In the genomic region with DNA sequence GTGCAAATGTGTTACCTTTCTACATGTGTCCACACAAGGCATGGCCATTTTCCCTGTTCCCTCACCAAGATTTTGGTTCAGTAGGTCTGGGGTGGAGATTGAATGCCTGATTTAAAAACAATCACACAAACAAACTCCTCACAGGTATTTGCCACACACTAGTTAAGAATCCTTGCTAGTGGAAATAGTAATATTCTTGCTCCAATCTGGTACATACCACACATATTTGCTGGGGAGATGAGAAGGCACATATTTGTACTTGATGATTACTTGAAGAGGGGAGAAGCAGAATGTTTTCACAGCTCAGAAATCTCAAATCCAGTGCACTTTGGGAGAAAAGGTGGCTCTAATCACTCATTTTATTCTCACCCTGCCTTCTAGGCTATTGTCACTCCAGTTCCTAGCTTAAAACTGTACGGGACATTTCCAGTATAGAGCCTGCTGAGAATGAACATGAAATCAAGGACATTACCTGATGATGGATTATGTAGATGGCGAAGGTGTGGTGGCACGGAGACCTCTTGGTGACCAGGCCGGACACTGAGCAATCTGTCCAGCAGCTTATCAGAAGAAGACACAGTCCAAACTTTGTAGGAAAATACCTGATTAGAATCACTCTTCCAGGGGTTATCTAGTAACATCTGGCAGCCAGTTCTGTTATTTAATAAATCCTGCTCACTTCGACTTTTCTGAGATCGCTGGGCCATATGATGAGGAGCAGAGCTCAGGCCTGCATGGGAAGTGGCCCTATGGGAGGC, we compare ENCODE assay signal across 1 cellular context.
A peak's percentile ranks its signal among the peaks of the same experiment; 100 is the strongest.
TF ChIP-seq lines count a peak whose summit lies in the region.

No MANE protein-coding gene starts in this region.

TF ChIP-seq in K562, 482 proteins besides CTCF, POLR2A, EP300 and RAD21 (continued from another document and continues in another):
- TF ChIP-seq SMAD4 (CRISPR knock-in tag; conservative IDR thresholded peaks at IDR 0.05) (0 out of 2 replicates have a peak, but pooled peaks have one; percentile 48), PHB (CRISPR knock-in tag; IDR thresholded peaks at IDR 0.05) (no peak), ZNF668 (CRISPR knock-in tag; IDR thresholded peaks at IDR 0.05) (no peak), MTA2 (IDR thresholded peaks at IDR 0.05; ENCODE audit: low read depth) (peak; percentile 48; the same call in 1 of the 2 replicates), TAL1 (IDR thresholded peaks at IDR 0.05) (peak; percentile 77), HDAC1 (IDR thresholded peaks at IDR 0.05) (no peak), NFE2 (IDR thresholded peaks at IDR 0.05; ENCODE audit: low read depth) (no peak), SIRT6 (IDR thresholded peaks at IDR 0.05; ENCODE audit: low read depth, low read length) (no peak), TEAD1 (CRISPR knock-in tag; IDR thresholded peaks at IDR 0.05) (0 out of 4 replicates have a peak, but pooled peaks of 1 of the 2 experiments have one; percentile 19), PPARD (CRISPR knock-in tag; IDR thresholded peaks at IDR 0.05) (no peak), BRD9 (IDR thresholded peaks at IDR 0.05; ENCODE audit: low read depth, partially characterized antibody) (no peak), JUND (IDR thresholded peaks at IDR 0.05; ENCODE audit: borderline replicate concordance, low read depth, low read length) (no peak), JUND (tag; IDR thresholded peaks at IDR 0.05; ENCODE audit: borderline replicate concordance, low read depth, low read length) (no peak), NR2C1 (IDR thresholded peaks at IDR 0.05) (no peak), NR2C1 (tag; IDR thresholded peaks at IDR 0.05) (no peak), SMARCA4 (IDR thresholded peaks at IDR 0.05) (peak; percentile 40; the same call in 1 of the 2 replicates), GATAD2A (IDR thresholded peaks at IDR 0.05) (no peak), ZNF785 (CRISPR knock-in tag; IDR thresholded peaks at IDR 0.05) (no peak), ZNF764 (CRISPR knock-in tag; IDR thresholded peaks at IDR 0.05; ENCODE audit: low read depth) (no peak), DNMT1 (IDR thresholded peaks at IDR 0.05) (no peak), ZNF3 (CRISPR knock-in tag; IDR thresholded peaks at IDR 0.05) (no peak), SMARCE1 (IDR thresholded peaks at IDR 0.05) (peak; percentile 81; the same call in 1 of the 2 replicates), IRF2 (CRISPR knock-in tag; IDR thresholded peaks at IDR 0.05) (no peak), PCBP1 (IDR thresholded peaks at IDR 0.05; ENCODE audit: low read depth, low read length, poor library complexity, severe bottlenecking) (no peak), RCOR1 (IDR thresholded peaks at IDR 0.05; ENCODE audit: borderline replicate concordance in 1 of 2, low read depth in 2 of 2, low read length in 2 of 2) (peak in 1 of 2 experiments; percentile 63; a peak in 2 of 4 replicates), PTRF (tag; IDR thresholded peaks at IDR 0.05) (no peak), ZNF134 (CRISPR knock-in tag; conservative IDR thresholded peaks at IDR 0.05) (no peak), SPI1 (IDR thresholded peaks at IDR 0.05; ENCODE audit: borderline replicate concordance, low read depth, low read length) (no peak), CTBP1 (IDR thresholded peaks at IDR 0.05; ENCODE audit: borderline replicate concordance) (peak; percentile 62; the same call in 1 of the 2 replicates), RAD51 (IDR thresholded peaks at IDR 0.05; ENCODE audit: borderline replicate concordance, low read depth) (no peak), EWSR1 (IDR thresholded peaks at IDR 0.05; ENCODE audit: borderline replicate concordance, low read depth, partially characterized antibody) (no peak), MTA3 (IDR thresholded peaks at IDR 0.05; ENCODE audit: borderline replicate concordance) (no peak), PML (IDR thresholded peaks at IDR 0.05; ENCODE audit: low read length) (no peak), NCOA1 (IDR thresholded peaks at IDR 0.05; ENCODE audit: low read depth) (no peak), WHSC1 (IDR thresholded peaks at IDR 0.05; ENCODE audit: low read length) (no peak), CBFB (CRISPR knock-in tag; IDR thresholded peaks at IDR 0.05) (no peak), ZNF124 (CRISPR knock-in tag; IDR thresholded peaks at IDR 0.05) (no peak), TEAD2 (tag; IDR thresholded peaks at IDR 0.05) (no peak), TCF3 (CRISPR knock-in tag; IDR thresholded peaks at IDR 0.05) (peak; percentile 35; the same call in 1 of the 2 replicates), STAT5B (CRISPR knock-in tag; IDR thresholded peaks at IDR 0.05) (no peak), ZNF696 (CRISPR knock-in tag; conservative IDR thresholded peaks at IDR 0.05) (no peak), HDAC2 (IDR thresholded peaks at IDR 0.05) (no peak), ZFP36 (IDR thresholded peaks at IDR 0.05; ENCODE audit: low read depth, low read length, partially characterized antibody) (no peak), CCNT2 (IDR thresholded peaks at IDR 0.05; ENCODE audit: borderline replicate concordance, extremely low read depth, insufficient read length, low read depth, low read length) (peak; percentile 38), COPS2 (conservative IDR thresholded peaks at IDR 0.05) (no peak), FOSL1 (tag; conservative IDR thresholded peaks at IDR 0.05) (peak; percentile 52), CBFA2T2 (conservative IDR thresholded peaks at IDR 0.05) (peak; percentile 45; the same call in 1 of the 2 replicates)
- TF ChIP-seq, protein P1, sequence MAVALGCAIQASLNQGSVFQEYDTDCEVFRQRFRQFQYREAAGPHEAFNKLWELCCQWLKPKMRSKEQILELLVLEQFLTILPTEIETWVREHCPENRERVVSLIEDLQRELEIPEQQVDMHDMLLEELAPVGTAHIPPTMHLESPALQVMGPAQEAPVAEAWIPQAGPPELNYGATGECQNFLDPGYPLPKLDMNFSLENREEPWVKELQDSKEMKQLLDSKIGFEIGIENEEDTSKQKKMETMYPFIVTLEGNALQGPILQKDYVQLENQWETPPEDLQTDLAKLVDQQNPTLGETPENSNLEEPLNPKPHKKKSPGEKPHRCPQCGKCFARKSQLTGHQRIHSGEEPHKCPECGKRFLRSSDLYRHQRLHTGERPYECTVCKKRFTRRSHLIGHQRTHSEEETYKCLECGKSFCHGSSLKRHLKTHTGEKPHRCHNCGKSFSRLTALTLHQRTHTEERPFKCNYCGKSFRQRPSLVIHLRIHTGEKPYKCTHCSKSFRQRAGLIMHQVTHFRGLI (CRISPR knock-in tag; IDR thresholded peaks at IDR 0.05) = no peak
- TF ChIP-seq, protein P2, sequence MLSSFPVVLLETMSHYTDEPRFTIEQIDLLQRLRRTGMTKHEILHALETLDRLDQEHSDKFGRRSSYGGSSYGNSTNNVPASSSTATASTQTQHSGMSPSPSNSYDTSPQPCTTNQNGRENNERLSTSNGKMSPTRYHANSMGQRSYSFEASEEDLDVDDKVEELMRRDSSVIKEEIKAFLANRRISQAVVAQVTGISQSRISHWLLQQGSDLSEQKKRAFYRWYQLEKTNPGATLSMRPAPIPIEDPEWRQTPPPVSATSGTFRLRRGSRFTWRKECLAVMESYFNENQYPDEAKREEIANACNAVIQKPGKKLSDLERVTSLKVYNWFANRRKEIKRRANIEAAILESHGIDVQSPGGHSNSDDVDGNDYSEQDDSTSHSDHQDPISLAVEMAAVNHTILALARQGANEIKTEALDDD (IDR thresholded peaks at IDR 0.05) = no peak
- TF ChIP-seq, protein P3, sequence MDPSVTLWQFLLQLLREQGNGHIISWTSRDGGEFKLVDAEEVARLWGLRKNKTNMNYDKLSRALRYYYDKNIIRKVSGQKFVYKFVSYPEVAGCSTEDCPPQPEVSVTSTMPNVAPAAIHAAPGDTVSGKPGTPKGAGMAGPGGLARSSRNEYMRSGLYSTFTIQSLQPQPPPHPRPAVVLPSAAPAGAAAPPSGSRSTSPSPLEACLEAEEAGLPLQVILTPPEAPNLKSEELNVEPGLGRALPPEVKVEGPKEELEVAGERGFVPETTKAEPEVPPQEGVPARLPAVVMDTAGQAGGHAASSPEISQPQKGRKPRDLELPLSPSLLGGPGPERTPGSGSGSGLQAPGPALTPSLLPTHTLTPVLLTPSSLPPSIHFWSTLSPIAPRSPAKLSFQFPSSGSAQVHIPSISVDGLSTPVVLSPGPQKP (CRISPR knock-in tag; IDR thresholded peaks at IDR 0.05) = no peak
- TF ChIP-seq, protein P4, sequence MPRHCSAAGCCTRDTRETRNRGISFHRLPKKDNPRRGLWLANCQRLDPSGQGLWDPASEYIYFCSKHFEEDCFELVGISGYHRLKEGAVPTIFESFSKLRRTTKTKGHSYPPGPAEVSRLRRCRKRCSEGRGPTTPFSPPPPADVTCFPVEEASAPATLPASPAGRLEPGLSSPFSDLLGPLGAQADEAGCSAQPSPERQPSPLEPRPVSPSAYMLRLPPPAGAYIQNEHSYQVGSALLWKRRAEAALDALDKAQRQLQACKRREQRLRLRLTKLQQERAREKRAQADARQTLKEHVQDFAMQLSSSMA (CRISPR knock-in tag; IDR thresholded peaks at IDR 0.05) = no peak
- TF ChIP-seq, protein P5, sequence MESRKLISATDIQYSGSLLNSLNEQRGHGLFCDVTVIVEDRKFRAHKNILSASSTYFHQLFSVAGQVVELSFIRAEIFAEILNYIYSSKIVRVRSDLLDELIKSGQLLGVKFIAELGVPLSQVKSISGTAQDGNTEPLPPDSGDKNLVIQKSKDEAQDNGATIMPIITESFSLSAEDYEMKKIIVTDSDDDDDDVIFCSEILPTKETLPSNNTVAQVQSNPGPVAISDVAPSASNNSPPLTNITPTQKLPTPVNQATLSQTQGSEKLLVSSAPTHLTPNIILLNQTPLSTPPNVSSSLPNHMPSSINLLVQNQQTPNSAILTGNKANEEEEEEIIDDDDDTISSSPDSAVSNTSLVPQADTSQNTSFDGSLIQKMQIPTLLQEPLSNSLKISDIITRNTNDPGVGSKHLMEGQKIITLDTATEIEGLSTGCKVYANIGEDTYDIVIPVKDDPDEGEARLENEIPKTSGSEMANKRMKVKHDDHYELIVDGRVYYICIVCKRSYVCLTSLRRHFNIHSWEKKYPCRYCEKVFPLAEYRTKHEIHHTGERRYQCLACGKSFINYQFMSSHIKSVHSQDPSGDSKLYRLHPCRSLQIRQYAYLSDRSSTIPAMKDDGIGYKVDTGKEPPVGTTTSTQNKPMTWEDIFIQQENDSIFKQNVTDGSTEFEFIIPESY (CRISPR knock-in tag; IDR thresholded peaks at IDR 0.05) = no peak
- TF ChIP-seq, protein P6, sequence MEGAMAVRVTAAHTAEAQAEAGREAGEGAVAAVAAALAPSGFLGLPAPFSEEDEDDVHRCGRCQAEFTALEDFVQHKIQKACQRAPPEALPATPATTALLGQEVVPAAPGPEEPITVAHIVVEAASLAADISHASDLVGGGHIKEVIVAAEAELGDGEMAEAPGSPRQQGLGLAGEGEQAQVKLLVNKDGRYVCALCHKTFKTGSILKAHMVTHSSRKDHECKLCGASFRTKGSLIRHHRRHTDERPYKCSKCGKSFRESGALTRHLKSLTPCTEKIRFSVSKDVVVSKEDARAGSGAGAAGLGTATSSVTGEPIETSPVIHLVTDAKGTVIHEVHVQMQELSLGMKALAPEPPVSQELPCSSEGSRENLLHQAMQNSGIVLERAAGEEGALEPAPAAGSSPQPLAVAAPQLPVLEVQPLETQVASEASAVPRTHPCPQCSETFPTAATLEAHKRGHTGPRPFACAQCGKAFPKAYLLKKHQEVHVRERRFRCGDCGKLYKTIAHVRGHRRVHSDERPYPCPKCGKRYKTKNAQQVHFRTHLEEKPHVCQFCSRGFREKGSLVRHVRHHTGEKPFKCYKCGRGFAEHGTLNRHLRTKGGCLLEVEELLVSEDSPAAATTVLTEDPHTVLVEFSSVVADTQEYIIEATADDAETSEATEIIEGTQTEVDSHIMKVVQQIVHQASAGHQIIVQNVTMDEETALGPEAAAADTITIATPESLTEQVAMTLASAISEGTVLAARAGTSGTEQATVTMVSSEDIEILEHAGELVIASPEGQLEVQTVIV (CRISPR knock-in tag; IDR thresholded peaks at IDR 0.05; ENCODE audit: borderline replicate concordance) = no peak
- TF ChIP-seq, protein P7, sequence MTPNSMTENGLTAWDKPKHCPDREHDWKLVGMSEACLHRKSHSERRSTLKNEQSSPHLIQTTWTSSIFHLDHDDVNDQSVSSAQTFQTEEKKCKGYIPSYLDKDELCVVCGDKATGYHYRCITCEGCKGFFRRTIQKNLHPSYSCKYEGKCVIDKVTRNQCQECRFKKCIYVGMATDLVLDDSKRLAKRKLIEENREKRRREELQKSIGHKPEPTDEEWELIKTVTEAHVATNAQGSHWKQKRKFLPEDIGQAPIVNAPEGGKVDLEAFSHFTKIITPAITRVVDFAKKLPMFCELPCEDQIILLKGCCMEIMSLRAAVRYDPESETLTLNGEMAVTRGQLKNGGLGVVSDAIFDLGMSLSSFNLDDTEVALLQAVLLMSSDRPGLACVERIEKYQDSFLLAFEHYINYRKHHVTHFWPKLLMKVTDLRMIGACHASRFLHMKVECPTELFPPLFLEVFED (CRISPR knock-in tag; conservative IDR thresholded peaks at IDR 0.05) = no peak
- TF ChIP-seq, protein P8, sequence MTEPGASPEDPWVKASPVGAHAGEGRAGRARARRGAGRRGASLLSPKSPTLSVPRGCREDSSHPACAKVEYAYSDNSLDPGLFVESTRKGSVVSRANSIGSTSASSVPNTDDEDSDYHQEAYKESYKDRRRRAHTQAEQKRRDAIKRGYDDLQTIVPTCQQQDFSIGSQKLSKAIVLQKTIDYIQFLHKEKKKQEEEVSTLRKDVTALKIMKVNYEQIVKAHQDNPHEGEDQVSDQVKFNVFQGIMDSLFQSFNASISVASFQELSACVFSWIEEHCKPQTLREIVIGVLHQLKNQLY (CRISPR knock-in tag; conservative IDR thresholded peaks at IDR 0.05) = no peak
- TF ChIP-seq, protein P9, sequence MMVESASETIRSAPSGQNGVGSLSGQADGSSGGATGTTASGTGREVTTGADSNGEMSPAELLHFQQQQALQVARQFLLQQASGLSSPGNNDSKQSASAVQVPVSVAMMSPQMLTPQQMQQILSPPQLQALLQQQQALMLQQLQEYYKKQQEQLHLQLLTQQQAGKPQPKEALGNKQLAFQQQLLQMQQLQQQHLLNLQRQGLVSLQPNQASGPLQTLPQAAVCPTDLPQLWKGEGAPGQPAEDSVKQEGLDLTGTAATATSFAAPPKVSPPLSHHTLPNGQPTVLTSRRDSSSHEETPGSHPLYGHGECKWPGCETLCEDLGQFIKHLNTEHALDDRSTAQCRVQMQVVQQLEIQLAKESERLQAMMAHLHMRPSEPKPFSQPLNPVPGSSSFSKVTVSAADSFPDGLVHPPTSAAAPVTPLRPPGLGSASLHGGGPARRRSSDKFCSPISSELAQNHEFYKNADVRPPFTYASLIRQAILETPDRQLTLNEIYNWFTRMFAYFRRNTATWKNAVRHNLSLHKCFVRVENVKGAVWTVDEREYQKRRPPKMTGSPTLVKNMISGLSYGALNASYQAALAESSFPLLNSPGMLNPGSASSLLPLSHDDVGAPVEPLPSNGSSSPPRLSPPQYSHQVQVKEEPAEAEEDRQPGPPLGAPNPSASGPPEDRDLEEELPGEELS (CRISPR knock-in tag; IDR thresholded peaks at IDR 0.05; ENCODE audit: borderline replicate concordance) = no peak
- TF ChIP-seq, protein P10, sequence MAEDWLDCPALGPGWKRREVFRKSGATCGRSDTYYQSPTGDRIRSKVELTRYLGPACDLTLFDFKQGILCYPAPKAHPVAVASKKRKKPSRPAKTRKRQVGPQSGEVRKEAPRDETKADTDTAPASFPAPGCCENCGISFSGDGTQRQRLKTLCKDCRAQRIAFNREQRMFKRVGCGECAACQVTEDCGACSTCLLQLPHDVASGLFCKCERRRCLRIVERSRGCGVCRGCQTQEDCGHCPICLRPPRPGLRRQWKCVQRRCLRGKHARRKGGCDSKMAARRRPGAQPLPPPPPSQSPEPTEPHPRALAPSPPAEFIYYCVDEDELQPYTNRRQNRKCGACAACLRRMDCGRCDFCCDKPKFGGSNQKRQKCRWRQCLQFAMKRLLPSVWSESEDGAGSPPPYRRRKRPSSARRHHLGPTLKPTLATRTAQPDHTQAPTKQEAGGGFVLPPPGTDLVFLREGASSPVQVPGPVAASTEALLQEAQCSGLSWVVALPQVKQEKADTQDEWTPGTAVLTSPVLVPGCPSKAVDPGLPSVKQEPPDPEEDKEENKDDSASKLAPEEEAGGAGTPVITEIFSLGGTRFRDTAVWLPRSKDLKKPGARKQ (CRISPR knock-in tag; IDR thresholded peaks at IDR 0.05) = no peak
